Comparison of ENCODE assay signal across 22 cellular contexts in the genomic region with DNA sequence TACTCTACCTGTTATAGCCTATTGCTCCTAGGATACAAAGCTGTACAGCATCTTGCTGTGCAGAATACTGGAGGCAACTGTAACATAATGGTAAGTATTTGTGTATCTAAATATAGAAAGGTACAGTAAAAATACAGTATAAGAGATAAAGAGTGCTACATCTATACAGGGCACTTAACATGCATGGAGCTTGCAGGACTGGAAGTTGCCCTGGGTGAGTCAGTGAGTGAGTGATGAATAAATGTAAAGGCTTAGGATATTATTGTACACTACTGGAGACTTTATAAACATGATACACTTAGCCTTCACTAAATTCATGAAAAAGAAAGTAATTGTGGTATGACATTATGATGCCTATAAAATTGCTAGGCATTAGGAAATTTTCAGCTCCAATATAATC.
"Had no signal": no experiment of that assay in that cellular context is flagged by ENCODE, and none has a peak within 500 bp of the region (broad histone marks: within the 10 kb centered on the region; RNA-seq: fewer than 3 reads in every experiment).

No MANE protein-coding gene starts in this region.

- DNase-seq: activated CD4-positive, alpha-beta memory T cell treated with anti-CD3 and anti-CD28 coated beads, Interleukin-2, amount 10 ng/mL, durations not matched to agents 7 days and 5 days; activated CD4-positive, alpha-beta T cell treated with anti-CD3 and anti-CD28 coated beads for 1 hour; activated CD4-positive, alpha-beta T cell treated with anti-CD3 and anti-CD28 coated beads, Interleukin-2, amount 10 ng/mL, durations not matched to agents 7 days and 5 days; activated CD8-positive, alpha-beta memory T cell treated with anti-CD3 and anti-CD28 coated beads, Interleukin-2, amount 50 U/mL, for 48 hours; activated gamma-delta T cell treated with Interleukin-2 at 50 U/mL for 16 hours; activated naive CD8-positive, alpha-beta T cell treated with anti-CD3 and anti-CD28 coated beads, Interleukin-2, amount 50 U/mL, for 24 hours; activated T-cell treated with anti-CD3 and anti-CD28 coated beads, Interleukin-2, amount 50 U/mL, for 24 hours; endodermal cell; islet precursor cell; naive B cell; stimulated activated CD4-positive, alpha-beta T cell treated with anti-CD3 and anti-CD28 coated beads, Interleukin-15, amount 100 ng/mL, for 24 hours; stimulated activated CD4-positive, alpha-beta T cell treated with anti-CD3 and anti-CD28 coated beads, Interleukin-2, amount 100 ng/mL, for 24 hours; stimulated activated naive CD4-positive, alpha-beta T cell; upper lobe of right lung had no signal

- H3K4me3 ChIP-seq: breast epithelium, esophagus muscularis mucosa, right atrium auricular region, suprapubic skin, tibial artery, upper lobe of right lung had no signal

- H3K9ac ChIP-seq: parathyroid adenoma had no signal

- H3K9me3 ChIP-seq: breast epithelium, esophagus muscularis mucosa, right atrium auricular region, suprapubic skin, tibial artery, upper lobe of right lung had no signal

- H3K79me2 ChIP-seq: parathyroid adenoma had no signal

- H3K36me3 ChIP-seq: breast epithelium, esophagus muscularis mucosa, right atrium auricular region, suprapubic skin, tibial artery, upper lobe of right lung had no signal

- H2AFZ ChIP-seq: parathyroid adenoma had no signal

- ATAC-seq: activated naive CD8-positive, alpha-beta T cell treated with anti-CD3 and anti-CD28 coated beads, Interleukin-2, amount 50 U/mL, for 24 hours; activated T-helper 17 cell treated with anti-CD3 and anti-CD28 coated beads, Interleukin-2, amount 50 U/mL, for 72 hours; WTC11 had no signal

- H3K27me3 ChIP-seq: breast epithelium, esophagus muscularis mucosa, right atrium auricular region, suprapubic skin, tibial artery, upper lobe of right lung had no signal

- H3K27ac ChIP-seq: breast epithelium, esophagus muscularis mucosa, parathyroid adenoma, right atrium auricular region, suprapubic skin, tibial artery, upper lobe of right lung had no signal
